In genomic region chr12:30752255-30752654, GRCh38 we compare ENCODE assay signal across 1 cellular context.
TF ChIP-seq lines count a peak whose summit lies in the region.

No MANE protein-coding gene starts in this region.

TF ChIP-seq in H1, 55 proteins besides CTCF, POLR2A, EP300 and RAD21:
- TF ChIP-seq SAP30 (IDR thresholded peaks at IDR 0.05; ENCODE audit: insufficient read depth, insufficient replicate concordance, low read length) = no peak
- TF ChIP-seq BRCA1 (IDR thresholded peaks at IDR 0.05; ENCODE audit: low read depth, low read length) = no peak
- no peak for TF ChIP-seq JUND (IDR thresholded peaks at IDR 0.05; ENCODE audit: low read length)
- no peak for TF ChIP-seq MAX (IDR thresholded peaks at IDR 0.05)
- TF ChIP-seq SRF (IDR thresholded peaks at IDR 0.05; ENCODE audit: low read depth, low read length) = no peak
- TF ChIP-seq NANOG (IDR thresholded peaks at IDR 0.05; ENCODE audit: insufficient read depth, low read depth, low read length, poor library complexity, severe bottlenecking) = no peak
- no peak for TF ChIP-seq EZH2 (IDR thresholded peaks at IDR 0.05; ENCODE audit: low read depth, low read length, severe bottlenecking)
- TF ChIP-seq TEAD4 (IDR thresholded peaks at IDR 0.05; ENCODE audit: low read depth, low read length) = no peak
- no peak for TF ChIP-seq TAF1 (IDR thresholded peaks at IDR 0.05; ENCODE audit: low read depth, low read length)
- TF ChIP-seq E2F6 (IDR thresholded peaks at IDR 0.05) = no peak
- TF ChIP-seq CHD7 (IDR thresholded peaks at IDR 0.05; ENCODE audit: insufficient replicate concordance, low read length) = no peak
- no peak for TF ChIP-seq MAFK (IDR thresholded peaks at IDR 0.05; ENCODE audit: low read depth, low read length)
- no peak for TF ChIP-seq SP4 (IDR thresholded peaks at IDR 0.05; ENCODE audit: low read length)
- no peak for TF ChIP-seq BACH1 (IDR thresholded peaks at IDR 0.05; ENCODE audit: low read length)
